In the genomic region with DNA sequence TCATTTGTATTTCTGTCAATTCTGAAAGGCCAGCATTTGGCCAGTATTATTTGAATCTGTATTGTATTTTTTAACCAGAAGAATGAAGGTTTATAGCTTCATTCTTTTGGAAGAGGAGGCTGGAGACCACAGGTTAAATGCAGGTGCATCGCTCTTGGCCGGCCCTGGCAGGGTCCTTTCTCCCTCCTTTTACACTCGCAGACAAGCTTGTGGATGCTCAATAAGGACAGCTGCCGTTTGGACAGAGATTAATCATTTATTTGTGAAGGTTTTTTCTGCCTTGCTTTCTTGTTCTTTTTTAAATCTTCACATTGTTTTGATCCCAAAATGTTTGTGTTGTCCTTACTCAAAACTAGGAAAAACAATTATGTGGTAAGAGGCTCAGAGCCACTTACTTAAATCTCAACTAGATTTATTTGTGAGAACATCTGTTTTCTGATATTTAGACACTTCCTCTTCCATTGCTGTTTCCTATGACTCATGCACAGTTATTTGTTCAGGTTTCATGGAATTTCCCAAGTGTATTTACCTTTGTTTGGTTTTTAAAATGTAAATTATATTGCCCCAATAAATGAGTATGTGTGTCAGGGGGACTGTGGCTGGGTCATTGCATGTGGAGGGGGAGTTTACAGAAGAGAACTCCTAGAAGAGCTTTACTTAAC, we compare ENCODE assay signal across 1 cellular context.
TF ChIP-seq lines count a peak whose summit lies in the region.

No MANE protein-coding gene starts in this region.

TF ChIP-seq in HepG2, 621 proteins besides CTCF, POLR2A, EP300 and RAD21 (continued from another document):
- TF ChIP-seq, protein P1, sequence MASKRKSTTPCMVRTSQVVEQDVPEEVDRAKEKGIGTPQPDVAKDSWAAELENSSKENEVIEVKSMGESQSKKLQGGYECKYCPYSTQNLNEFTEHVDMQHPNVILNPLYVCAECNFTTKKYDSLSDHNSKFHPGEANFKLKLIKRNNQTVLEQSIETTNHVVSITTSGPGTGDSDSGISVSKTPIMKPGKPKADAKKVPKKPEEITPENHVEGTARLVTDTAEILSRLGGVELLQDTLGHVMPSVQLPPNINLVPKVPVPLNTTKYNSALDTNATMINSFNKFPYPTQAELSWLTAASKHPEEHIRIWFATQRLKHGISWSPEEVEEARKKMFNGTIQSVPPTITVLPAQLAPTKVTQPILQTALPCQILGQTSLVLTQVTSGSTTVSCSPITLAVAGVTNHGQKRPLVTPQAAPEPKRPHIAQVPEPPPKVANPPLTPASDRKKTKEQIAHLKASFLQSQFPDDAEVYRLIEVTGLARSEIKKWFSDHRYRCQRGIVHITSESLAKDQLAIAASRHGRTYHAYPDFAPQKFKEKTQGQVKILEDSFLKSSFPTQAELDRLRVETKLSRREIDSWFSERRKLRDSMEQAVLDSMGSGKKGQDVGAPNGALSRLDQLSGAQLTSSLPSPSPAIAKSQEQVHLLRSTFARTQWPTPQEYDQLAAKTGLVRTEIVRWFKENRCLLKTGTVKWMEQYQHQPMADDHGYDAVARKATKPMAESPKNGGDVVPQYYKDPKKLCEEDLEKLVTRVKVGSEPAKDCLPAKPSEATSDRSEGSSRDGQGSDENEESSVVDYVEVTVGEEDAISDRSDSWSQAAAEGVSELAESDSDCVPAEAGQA (IDR thresholded peaks at IDR 0.05; ENCODE audit: low read depth) = no peak
- TF ChIP-seq, protein P1 (CRISPR knock-in tag; IDR thresholded peaks at IDR 0.05; ENCODE audit: borderline replicate concordance) = no peak
- TF ChIP-seq, protein P2, sequence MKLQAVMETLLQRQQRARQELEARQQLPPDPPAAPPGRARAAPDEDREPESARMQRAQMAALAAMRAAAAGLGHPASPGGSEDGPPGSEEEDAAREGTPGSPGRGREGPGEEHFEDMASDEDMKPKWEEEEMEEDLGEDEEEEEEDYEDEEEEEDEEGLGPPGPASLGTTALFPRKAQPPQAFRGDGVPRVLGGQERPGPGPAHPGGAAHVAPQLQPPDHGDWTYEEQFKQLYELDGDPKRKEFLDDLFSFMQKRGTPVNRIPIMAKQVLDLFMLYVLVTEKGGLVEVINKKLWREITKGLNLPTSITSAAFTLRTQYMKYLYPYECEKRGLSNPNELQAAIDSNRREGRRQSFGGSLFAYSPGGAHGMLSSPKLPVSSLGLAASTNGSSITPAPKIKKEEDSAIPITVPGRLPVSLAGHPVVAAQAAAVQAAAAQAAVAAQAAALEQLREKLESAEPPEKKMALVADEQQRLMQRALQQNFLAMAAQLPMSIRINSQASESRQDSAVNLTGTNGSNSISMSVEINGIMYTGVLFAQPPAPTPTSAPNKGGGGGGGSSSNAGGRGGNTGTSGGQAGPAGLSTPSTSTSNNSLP (IDR thresholded peaks at IDR 0.05; ENCODE audit: low read depth, low read length) = peak; percentile 69
- TF ChIP-seq ZNF891 (CRISPR knock-in tag; IDR thresholded peaks at IDR 0.05) (no peak), SCMH1 (CRISPR knock-in tag; IDR thresholded peaks at IDR 0.05; ENCODE audit: borderline replicate concordance) (no peak), FOXO1 (CRISPR knock-in tag; IDR thresholded peaks at IDR 0.05) (no peak), ZSCAN9 (CRISPR knock-in tag; IDR thresholded peaks at IDR 0.05; ENCODE audit: borderline replicate concordance) (no peak), NFKB2 (CRISPR knock-in tag; IDR thresholded peaks at IDR 0.05; ENCODE audit: borderline replicate concordance) (no peak), SOX6 (IDR thresholded peaks at IDR 0.05) (no peak), SOX6 (CRISPR knock-in tag; IDR thresholded peaks at IDR 0.05) (peak; percentile 66; the same call in 1 of the 2 replicates), HMG20A (CRISPR knock-in tag; IDR thresholded peaks at IDR 0.05; ENCODE audit: borderline replicate concordance) (peak; percentile 71; the same call in 1 of the 2 replicates), ZNF337 (CRISPR knock-in tag; IDR thresholded peaks at IDR 0.05; ENCODE audit: borderline replicate concordance, low read depth) (no peak), ELF3 (CRISPR knock-in tag; IDR thresholded peaks at IDR 0.05) (peak; percentile 89), MAF1 (CRISPR knock-in tag; IDR thresholded peaks at IDR 0.05; ENCODE audit: borderline replicate concordance) (no peak), ELF4 (CRISPR knock-in tag; IDR thresholded peaks at IDR 0.05; ENCODE audit: borderline replicate concordance) (no peak), MTF1 (CRISPR knock-in tag; IDR thresholded peaks at IDR 0.05) (no peak), EZH2 (conservative IDR thresholded peaks at IDR 0.05; ENCODE audit: low read depth, low read length) (no peak), FOXA1 (IDR thresholded peaks at IDR 0.05) (no peak), FOXA1 (CRISPR knock-in tag; IDR thresholded peaks at IDR 0.05) (peak; percentile 65), POGZ (CRISPR knock-in tag; IDR thresholded peaks at IDR 0.05) (no peak), NR2F6 (IDR thresholded peaks at IDR 0.05) (0 out of 2 replicates have a peak, but pooled peaks have one; percentile 21), NR2F6 (CRISPR knock-in tag; IDR thresholded peaks at IDR 0.05) (no peak), NFATC3 (CRISPR knock-in tag; IDR thresholded peaks at IDR 0.05) (no peak), ZC3H4 (CRISPR knock-in tag; IDR thresholded peaks at IDR 0.05; ENCODE audit: borderline replicate concordance) (no peak)
- TF ChIP-seq, protein P3, sequence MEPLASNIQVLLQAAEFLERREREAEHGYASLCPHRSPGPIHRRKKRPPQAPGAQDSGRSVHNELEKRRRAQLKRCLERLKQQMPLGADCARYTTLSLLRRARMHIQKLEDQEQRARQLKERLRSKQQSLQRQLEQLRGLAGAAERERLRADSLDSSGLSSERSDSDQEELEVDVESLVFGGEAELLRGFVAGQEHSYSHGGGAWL (CRISPR knock-in tag; IDR thresholded peaks at IDR 0.05) = no peak
- TF ChIP-seq, protein P4, sequence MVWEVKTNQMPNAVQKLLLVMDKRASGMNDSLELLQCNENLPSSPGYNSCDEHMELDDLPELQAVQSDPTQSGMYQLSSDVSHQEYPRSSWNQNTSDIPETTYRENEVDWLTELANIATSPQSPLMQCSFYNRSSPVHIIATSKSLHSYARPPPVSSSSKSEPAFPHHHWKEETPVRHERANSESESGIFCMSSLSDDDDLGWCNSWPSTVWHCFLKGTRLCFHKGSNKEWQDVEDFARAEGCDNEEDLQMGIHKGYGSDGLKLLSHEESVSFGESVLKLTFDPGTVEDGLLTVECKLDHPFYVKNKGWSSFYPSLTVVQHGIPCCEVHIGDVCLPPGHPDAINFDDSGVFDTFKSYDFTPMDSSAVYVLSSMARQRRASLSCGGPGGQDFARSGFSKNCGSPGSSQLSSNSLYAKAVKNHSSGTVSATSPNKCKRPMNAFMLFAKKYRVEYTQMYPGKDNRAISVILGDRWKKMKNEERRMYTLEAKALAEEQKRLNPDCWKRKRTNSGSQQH (CRISPR knock-in tag; IDR thresholded peaks at IDR 0.05; ENCODE audit: low read depth) = no peak
- TF ChIP-seq, protein P5, sequence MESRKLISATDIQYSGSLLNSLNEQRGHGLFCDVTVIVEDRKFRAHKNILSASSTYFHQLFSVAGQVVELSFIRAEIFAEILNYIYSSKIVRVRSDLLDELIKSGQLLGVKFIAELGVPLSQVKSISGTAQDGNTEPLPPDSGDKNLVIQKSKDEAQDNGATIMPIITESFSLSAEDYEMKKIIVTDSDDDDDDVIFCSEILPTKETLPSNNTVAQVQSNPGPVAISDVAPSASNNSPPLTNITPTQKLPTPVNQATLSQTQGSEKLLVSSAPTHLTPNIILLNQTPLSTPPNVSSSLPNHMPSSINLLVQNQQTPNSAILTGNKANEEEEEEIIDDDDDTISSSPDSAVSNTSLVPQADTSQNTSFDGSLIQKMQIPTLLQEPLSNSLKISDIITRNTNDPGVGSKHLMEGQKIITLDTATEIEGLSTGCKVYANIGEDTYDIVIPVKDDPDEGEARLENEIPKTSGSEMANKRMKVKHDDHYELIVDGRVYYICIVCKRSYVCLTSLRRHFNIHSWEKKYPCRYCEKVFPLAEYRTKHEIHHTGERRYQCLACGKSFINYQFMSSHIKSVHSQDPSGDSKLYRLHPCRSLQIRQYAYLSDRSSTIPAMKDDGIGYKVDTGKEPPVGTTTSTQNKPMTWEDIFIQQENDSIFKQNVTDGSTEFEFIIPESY (CRISPR knock-in tag; IDR thresholded peaks at IDR 0.05) = no peak
- TF ChIP-seq, protein P6, sequence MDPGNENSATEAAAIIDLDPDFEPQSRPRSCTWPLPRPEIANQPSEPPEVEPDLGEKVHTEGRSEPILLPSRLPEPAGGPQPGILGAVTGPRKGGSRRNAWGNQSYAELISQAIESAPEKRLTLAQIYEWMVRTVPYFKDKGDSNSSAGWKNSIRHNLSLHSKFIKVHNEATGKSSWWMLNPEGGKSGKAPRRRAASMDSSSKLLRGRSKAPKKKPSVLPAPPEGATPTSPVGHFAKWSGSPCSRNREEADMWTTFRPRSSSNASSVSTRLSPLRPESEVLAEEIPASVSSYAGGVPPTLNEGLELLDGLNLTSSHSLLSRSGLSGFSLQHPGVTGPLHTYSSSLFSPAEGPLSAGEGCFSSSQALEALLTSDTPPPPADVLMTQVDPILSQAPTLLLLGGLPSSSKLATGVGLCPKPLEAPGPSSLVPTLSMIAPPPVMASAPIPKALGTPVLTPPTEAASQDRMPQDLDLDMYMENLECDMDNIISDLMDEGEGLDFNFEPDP (CRISPR knock-in tag; conservative IDR thresholded peaks at IDR 0.05) = no peak
- TF ChIP-seq, protein P7, sequence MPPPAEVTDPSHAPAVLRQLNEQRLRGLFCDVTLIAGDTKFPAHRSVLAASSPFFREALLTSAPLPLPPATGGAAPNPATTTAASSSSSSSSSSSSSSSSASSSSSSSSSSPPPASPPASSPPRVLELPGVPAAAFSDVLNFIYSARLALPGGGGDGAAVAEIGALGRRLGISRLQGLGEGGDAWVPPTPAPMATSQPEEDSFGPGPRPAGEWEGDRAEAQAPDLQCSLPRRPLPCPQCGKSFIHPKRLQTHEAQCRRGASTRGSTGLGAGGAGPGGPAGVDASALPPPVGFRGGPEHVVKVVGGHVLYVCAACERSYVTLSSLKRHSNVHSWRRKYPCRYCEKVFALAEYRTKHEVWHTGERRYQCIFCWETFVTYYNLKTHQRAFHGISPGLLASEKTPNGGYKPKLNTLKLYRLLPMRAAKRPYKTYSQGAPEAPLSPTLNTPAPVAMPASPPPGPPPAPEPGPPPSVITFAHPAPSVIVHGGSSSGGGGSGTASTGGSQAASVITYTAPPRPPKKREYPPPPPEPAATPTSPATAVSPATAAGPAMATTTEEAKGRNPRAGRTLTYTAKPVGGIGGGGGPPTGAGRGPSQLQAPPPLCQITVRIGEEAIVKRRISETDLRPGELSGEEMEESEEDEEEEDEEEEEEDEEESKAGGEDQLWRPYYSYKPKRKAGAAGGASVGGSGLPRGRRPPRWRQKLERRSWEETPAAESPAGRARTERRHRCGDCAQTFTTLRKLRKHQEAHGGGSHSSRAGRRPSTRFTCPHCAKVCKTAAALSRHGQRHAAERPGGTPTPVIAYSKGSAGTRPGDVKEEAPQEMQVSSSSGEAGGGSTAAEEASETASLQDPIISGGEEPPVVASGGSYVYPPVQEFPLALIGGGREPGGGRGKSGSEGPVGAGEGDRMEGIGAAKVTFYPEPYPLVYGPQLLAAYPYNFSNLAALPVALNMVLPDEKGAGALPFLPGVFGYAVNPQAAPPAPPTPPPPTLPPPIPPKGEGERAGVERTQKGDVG (CRISPR knock-in tag; IDR thresholded peaks at IDR 0.05; ENCODE audit: borderline replicate concordance) = no peak
- TF ChIP-seq, protein P8, sequence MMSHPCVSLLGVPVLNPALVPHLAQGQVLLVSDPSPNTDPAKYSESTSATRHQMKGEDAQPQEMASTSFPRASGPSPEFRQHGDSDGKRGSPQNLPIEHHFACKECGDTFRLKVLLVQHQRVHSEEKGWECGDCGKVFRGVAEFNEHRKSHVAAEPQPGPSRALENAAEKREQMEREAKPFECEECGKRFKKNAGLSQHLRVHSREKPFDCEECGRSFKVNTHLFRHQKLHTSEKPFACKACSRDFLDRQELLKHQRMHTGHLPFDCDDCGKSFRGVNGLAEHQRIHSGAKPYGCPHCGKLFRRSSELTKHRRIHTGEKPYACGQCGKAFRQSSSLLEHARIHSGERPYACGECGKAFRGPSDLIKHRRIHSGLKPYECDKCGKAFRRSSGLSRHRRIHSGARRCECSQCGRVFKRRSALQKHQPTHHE (CRISPR knock-in tag; IDR thresholded peaks at IDR 0.05; ENCODE audit: borderline replicate concordance) = no peak
- TF ChIP-seq, protein P9, sequence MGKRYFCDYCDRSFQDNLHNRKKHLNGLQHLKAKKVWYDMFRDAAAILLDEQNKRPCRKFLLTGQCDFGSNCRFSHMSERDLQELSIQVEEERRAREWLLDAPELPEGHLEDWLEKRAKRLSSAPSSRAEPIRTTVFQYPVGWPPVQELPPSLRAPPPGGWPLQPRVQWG (CRISPR knock-in tag; IDR thresholded peaks at IDR 0.05; ENCODE audit: borderline replicate concordance, low read depth) = no peak
